18 cellular contexts compared by ENCODE assay signal in genomic region chr17:62804025-62804424, GRCh38. TPM values are rescaled to one million over a fixed set of nuclear protein-coding genes. Genes with fewer than 3 reads are reported as not detected.
"Had no signal": no experiment of that assay in that cellular context is flagged by ENCODE, and none has a peak within 500 bp of the region (broad histone marks: within the 10 kb centered on the region; RNA-seq: fewer than 3 reads in every experiment).

No MANE protein-coding gene starts in this region.

- H3K27ac Mint-ChIP-seq: dendritic cell treated with granulocyte-macrophage colony-stimulating factor and Interleukin-4, amounts not matched to agents 40 ng/mL and 50 ng/mL, for 4 days; effector memory CD8-positive, alpha-beta T cell; nephron progenitor cell; type B pancreatic cell had no signal

- DNase-seq: effector memory CD8-positive, alpha-beta T cell; esophagus squamous epithelium; kidney glomerular epithelial cell; naive thymus-derived CD4-positive, alpha-beta T cell; nephron progenitor cell; psoas muscle; stimulated activated CD4-positive, alpha-beta T cell treated with anti-CD3 and anti-CD28 coated beads, Interleukin-12 subunit alpha, Interleukin-12 subunit beta, amount 100 ng/mL, for 4 hours; stimulated activated naive CD4-positive, alpha-beta T cell treated with Interleukin-2 at 50 U/mL for 16 hours; uterus had no signal

- H3K36me3 Mint-ChIP-seq: type B pancreatic cell had no signal

- ATAC-seq: effector memory CD8-positive, alpha-beta T cell; naive thymus-derived CD4-positive, alpha-beta T cell; psoas muscle; sciatic nerve had no signal

- H3K36me3 ChIP-seq: esophagus squamous epithelium, neutrophil, uterus had no signal

- H3K4me3 ChIP-seq: esophagus squamous epithelium, hepatocyte, psoas muscle, skin epidermis, uterus had no signal

- H3K9me3 Mint-ChIP-seq: dendritic cell treated with granulocyte-macrophage colony-stimulating factor and Interleukin-4, amounts not matched to agents 40 ng/mL and 50 ng/mL, for 4 days; effector memory CD8-positive, alpha-beta T cell; naive thymus-derived CD4-positive, alpha-beta T cell; nephron progenitor cell; type B pancreatic cell had no signal

- H3K4me3 Mint-ChIP-seq: dendritic cell treated with granulocyte-macrophage colony-stimulating factor and Interleukin-4, amounts not matched to agents 40 ng/mL and 50 ng/mL, for 4 days; effector memory CD8-positive, alpha-beta T cell; naive thymus-derived CD4-positive, alpha-beta T cell; type B pancreatic cell had no signal

- H3K27me3 ChIP-seq: hepatocyte, uterus had no signal

- H3K27ac ChIP-seq: esophagus squamous epithelium, hepatocyte, neutrophil, psoas muscle, uterus had no signal

- FAIRE-seq: colon had no signal

- H3K9me3 ChIP-seq: esophagus squamous epithelium, neutrophil, psoas muscle, uterus had no signal

- H3K4me1 ChIP-seq: psoas muscle had no signal

- H2AFZ ChIP-seq: hepatocyte had no signal

- H3K4me2 ChIP-seq: hepatocyte had no signal

RNA-seq across cellular contexts. Expression of gene MARCHF10, which starts 4.1 kb away (rescaled TPM):
- total RNA-seq: esophagus squamous epithelium, hepatocyte, liver, mononuclear cell, psoas muscle had no signal
- polyA plus RNA-seq: hepatocyte, liver had no signal
